ENCODE assay signal across 13 cellular contexts in the genomic region with DNA sequence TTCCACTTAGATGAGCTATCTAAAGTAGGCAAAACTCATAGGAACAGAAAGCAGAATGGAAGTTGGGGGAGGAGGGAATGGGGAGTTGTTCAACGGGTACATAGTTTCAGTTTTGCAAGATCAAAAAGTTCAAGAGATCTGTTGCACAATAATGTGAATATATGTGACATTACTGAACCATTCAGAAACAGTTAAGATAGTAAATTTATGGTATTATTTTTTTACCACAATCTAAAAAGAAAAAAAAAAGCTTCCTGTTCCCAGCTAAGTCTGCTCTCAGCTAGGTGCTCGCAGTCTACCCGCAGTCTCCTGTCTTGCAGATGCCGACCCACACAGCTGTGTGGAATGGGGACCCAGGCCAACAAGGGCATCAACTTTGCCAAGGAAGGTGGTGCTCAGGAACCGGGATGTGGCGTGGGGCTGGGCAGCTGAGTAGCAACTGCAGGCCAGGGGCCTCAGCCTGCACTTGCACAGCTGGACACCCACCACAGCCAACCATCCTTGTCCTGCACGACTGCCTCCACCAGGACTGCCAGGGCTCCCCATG. TPM values are rescaled to one million over a fixed set of nuclear protein-coding genes. Genes with fewer than 3 reads are reported as not detected.
DNase-seq lines count a peak whose midpoint lies in the region; ATAC-seq, FAIRE-seq and TF ChIP-seq lines count a peak whose summit lies in the region.
"Had no signal": no experiment of that assay in that cellular context is flagged by ENCODE, and none has a peak within 500 bp of the region (broad histone marks: within the 10 kb centered on the region; RNA-seq: fewer than 3 reads in every experiment).

No MANE protein-coding gene starts in this region.

- peak overlapping the region; percentile 7 for H3K4me3 Mint-ChIP-seq in activated naive CD4-positive, alpha-beta T cell treated with anti-CD3 and anti-CD28 coated beads for 36 hours
- H3K4me3 Mint-ChIP-seq in T-cell = peak overlapping the region; percentile 55 to 63 (median 62)

- TF ChIP-seq CTCF in fibroblast of mammary gland (conservative IDR thresholded peaks at IDR 0.05; ENCODE audit: control insufficient read depth, insufficient read depth, low read depth, low read length) (no peak), thoracic aorta (IDR thresholded peaks at IDR 0.05) (no peak), D721Med (IDR thresholded peaks at IDR 0.05; ENCODE audit: insufficient read depth, missing control alignments) (no peak)

- no peak overlapping the region for H3K27ac Mint-ChIP-seq in activated naive CD4-positive, alpha-beta T cell treated with anti-CD3 and anti-CD28 coated beads for 36 hours
- H3K27ac Mint-ChIP-seq in T-cell = peak overlapping the region; percentile 41 to 70

- H3K4me1 ChIP-seq in thoracic aorta (ENCODE audit: control insufficient read depth in 1 of 2, low read depth in 2 of 2) = no peaks in the 10 kb centered on the region
- H3K4me1 ChIP-seq: HAP-1, SJCRH30 had no signal

- no peaks in the 10 kb centered on the region for H3K27me3 Mint-ChIP-seq in activated naive CD4-positive, alpha-beta T cell treated with anti-CD3 and anti-CD28 coated beads for 36 hours (ENCODE audit: low read depth)
- no peaks in the 10 kb centered on the region for H3K27me3 Mint-ChIP-seq in T-cell

- no peak for FAIRE-seq in D721Med (lab: Jason Lieb, UNC)
- FAIRE-seq: islet of Langerhans had no signal

- H3K36me3 ChIP-seq in thoracic aorta = no peaks in the 10 kb centered on the region
- H3K36me3 ChIP-seq: HAP-1, SJCRH30 had no signal

- ATAC-seq in T-cell (replicated peaks in 1 of 4) (peak; percentile 31 to 61 (median 54)), thoracic aorta (ENCODE audit: insufficient number of reproducible peaks, low FRiP score, low read depth) (no peak)

- no peaks in the 10 kb centered on the region for H3K9me3 ChIP-seq in thoracic aorta
- H3K9me3 ChIP-seq: HAP-1, SJCRH30 had no signal

- intact Hi-C loops in activated naive CD4-positive, alpha-beta T cell treated with anti-CD3 and anti-CD28 coated beads for 36 hours (cut with micrococcal nuclease) = no loop called here
- intact Hi-C loops in head of caudate nucleus (cut with DNase I) = no loop called here

- no peak overlapping the region for H3K27ac ChIP-seq in thoracic aorta
- H3K27ac ChIP-seq: SJCRH30 had no signal

- no peak for DNase-seq in activated naive CD4-positive, alpha-beta T cell treated with anti-CD3 and anti-CD28 coated beads for 36 hours
- no peak for DNase-seq in activated naive CD4-positive, alpha-beta T cell (lab: John Stamatoyannopoulos, UW)
- DNase-seq in T-cell (peak in 1 of 34 experiments; percentile 6), fibroblast of mammary gland (ENCODE audit: low read depth) (peak; percentile 52), thoracic aorta (ENCODE audit: low spot score) (no peak), head of caudate nucleus (no peak), NCI-H1436 treated with DMSO at 0.1 percent for 48 hours (lab: John Stamatoyannopoulos, UW) (no peak), D721Med (ENCODE audit: insufficient read length, low spot score) (no peak)
- DNase-seq: GF-D8, nucleus accumbens, SJCRH30 had no signal

- no peaks in the 10 kb centered on the region for H3K9me3 Mint-ChIP-seq in activated naive CD4-positive, alpha-beta T cell treated with anti-CD3 and anti-CD28 coated beads for 36 hours
- no peaks in the 10 kb centered on the region for H3K9me3 Mint-ChIP-seq in T-cell

- H3K36me3 Mint-ChIP-seq in activated naive CD4-positive, alpha-beta T cell treated with anti-CD3 and anti-CD28 coated beads for 36 hours (ENCODE audit: low read depth) = no peaks in the 10 kb centered on the region
- H3K36me3 Mint-ChIP-seq in T-cell = no peaks in the 10 kb centered on the region

- peaks cover 21% of the 10 kb centered on the region for H3K4me1 Mint-ChIP-seq in activated naive CD4-positive, alpha-beta T cell treated with anti-CD3 and anti-CD28 coated beads for 36 hours (ENCODE audit: low read depth)
- H3K4me1 Mint-ChIP-seq in T-cell = peaks cover 23 to 28% (median 26%) of the 10 kb centered on the region in 3 donors

- H3K4me3 ChIP-seq in fibroblast of mammary gland (ENCODE audit: control insufficient read depth, low read depth, low read length) = no peak overlapping the region
- H3K4me3 ChIP-seq in thoracic aorta = peak overlapping the region; percentile 41
- H3K4me3 ChIP-seq: HAP-1, SJCRH30 had no signal

- CTCF ChIA-PET in activated naive CD4-positive, alpha-beta T cell treated with anti-CD3 and anti-CD28 coated beads for 36 hours (lab: Charles Lee) = interaction anchor here (0.6 to 1.3 kb wide), 3 partner anchors 9 to 11 kb away, joined by 3 to 4 read pairs (median 3); no protein-coding TSS in a partner anchor
- CTCF ChIA-PET in T-cell (lab: Charles Lee) = interaction anchor here in 1 of 2 donors (0.7 to 1.0 kb wide), 3 partner anchors 15 to 68 kb away, joined by 3 to 4 read pairs (median 4); partner anchors contain the start of gene ANO6

- POLR2A ChIA-PET in T-cell (lab: Charles Lee) = interaction anchor here in 1 of 2 donors (0.6 to 1.0 kb wide), 3 partner anchors 9 to 15 kb away, joined by 3 to 5 read pairs (median 3); no protein-coding TSS in a partner anchor

- H3K27me3 ChIP-seq in thoracic aorta (replicated peaks; ENCODE audit: insufficient read depth) = no peaks in the 10 kb centered on the region
- H3K27me3 ChIP-seq: SJCRH30 had no signal

RNA-seq across cellular contexts. Expression of gene ANO6, which starts 15.3 kb away (rescaled TPM):
- 10 to 100 TPM; 12.9 to 14.6 TPM for total RNA-seq in activated naive CD4-positive, alpha-beta T cell treated with anti-CD3 and anti-CD28 coated beads for 36 hours
- total RNA-seq in T-cell = 10 to 100 TPM; 17.9 to 22.5 (median 20.3) TPM
- total RNA-seq in thoracic aorta = 100 to 1,000 TPM; 114 to 139 TPM

Comparison
In these comparisons a context has a peak if more than half of its experiments do, and no peak if none do; other contexts are left out.
1. RNA of gene ANO6, which starts 15.3 kb away (total RNA-seq): 114 to 139 TPM in thoracic aorta; 17.9 to 22.5 TPM in T-cell and 12.9 to 14.6 TPM in activated naive CD4-positive, alpha-beta T cell treated with anti-CD3 and anti-CD28 coated beads for 36 hours; every median in the first group is over 4 times any median in the second.